10 cellular contexts compared by ENCODE assay signal in genomic region chr1:156659672-156659993, GRCh38. TPM values are rescaled to one million over a fixed set of nuclear protein-coding genes. Genes with fewer than 3 reads are reported as not detected.
A peak's percentile ranks its signal among the peaks of the same experiment; 100 is the strongest.
DNase-seq lines count a peak whose midpoint lies in the region; ATAC-seq and TF ChIP-seq lines count a peak whose summit lies in the region.
"Had no signal": no experiment of that assay in that cellular context is flagged by ENCODE, and none has a peak within 500 bp of the region (broad histone marks: within the 10 kb centered on the region; RNA-seq: fewer than 3 reads in every experiment).

No MANE protein-coding gene starts in this region.

- no peak for DNase-seq in BE2C
- no peak for DNase-seq in brain microvascular endothelial cell
- DNase-seq in naive thymus-derived CD8-positive, alpha-beta T cell: no peak
- no peak for DNase-seq in KG1 (lab: John Stamatoyannopoulos, UW)
- DNase-seq in foreskin fibroblast: no peak
- no peak for DNase-seq in NCI-H510A treated with DMSO at 0.1 percent for 48 hours (lab: John Stamatoyannopoulos, UW)

- H3K36me3 ChIP-seq in BE2C (no peaks in the 10 kb centered on the region), brain microvascular endothelial cell (replicated peaks) (no peaks in the 10 kb centered on the region)

- H3K9me3 ChIP-seq in BE2C: no peaks in the 10 kb centered on the region

- in situ Hi-C loops in brain microvascular endothelial cell (cut with HindIII; ENCODE audit: low pct_ligation_motif_present, low sequenced_read_pairs): no loop called here

- H3K36me3 Mint-ChIP-seq in naive thymus-derived CD8-positive, alpha-beta T cell: no peaks in the 10 kb centered on the region

- TF ChIP-seq CTCF in BE2C (IDR thresholded peaks at IDR 0.05; ENCODE audit: low read depth, low read length): no peak
- TF ChIP-seq CTCF in brain microvascular endothelial cell (IDR thresholded peaks at IDR 0.05; ENCODE audit: low read depth, low read length, missing control alignments): no peak
- no peak for TF ChIP-seq CTCF in foreskin fibroblast (IDR thresholded peaks at IDR 0.05; ENCODE audit: low read depth, low read length)

- H3K27me3 Mint-ChIP-seq in naive thymus-derived CD8-positive, alpha-beta T cell: peaks cover 19 to 31% (median 29%) of the 10 kb centered on the region in 5 donors

- H3K4me1 ChIP-seq in BE2C: peaks cover 29% of the 10 kb centered on the region

- no peaks in the 10 kb centered on the region for H3K9me3 Mint-ChIP-seq in naive thymus-derived CD8-positive, alpha-beta T cell

- peak; percentile 5 for ATAC-seq in HG02970 (IDR thresholded peaks at IDR 0.05; ENCODE audit: low FRiP score, unreplicated experiment)
- no peak for ATAC-seq in naive thymus-derived CD8-positive, alpha-beta T cell
- no peak for ATAC-seq in GM19023 (IDR thresholded peaks at IDR 0.05; ENCODE audit: unreplicated experiment)

- H3K4me3 ChIP-seq in BE2C (ENCODE audit: low read depth, low read length) (peak overlapping the region; percentile 29; the same call in 1 of the 2 replicates), brain microvascular endothelial cell (ENCODE audit: low read depth, low read length) (peak overlapping the region; percentile 20), foreskin fibroblast (ENCODE audit: low read depth in 1 of 2, low read length in 2 of 2) (no peak overlapping the region)

- H3K27me3 ChIP-seq in BE2C (no peaks in the 10 kb centered on the region), brain microvascular endothelial cell (replicated peaks) (peaks cover 9% of the 10 kb centered on the region)

- peaks cover 33 to 68% (median 57%) of the 10 kb centered on the region in 4 donors for H3K4me1 Mint-ChIP-seq in naive thymus-derived CD8-positive, alpha-beta T cell

- no peak overlapping the region for H3K27ac ChIP-seq in brain microvascular endothelial cell

- H3K27ac Mint-ChIP-seq in naive thymus-derived CD8-positive, alpha-beta T cell: peak overlapping the region in 9 of 10 donors; percentile 12 to 87 (median 65)

- POLR2A ChIA-PET in naive thymus-derived CD8-positive, alpha-beta T cell (lab: Charles Lee): interaction anchor here (1.4 kb wide), 1 partner anchor 47 kb away, joined by 4 read pairs; no protein-coding TSS in a partner anchor

- peak overlapping the region; percentile 6 to 83 (median 52) for H3K4me3 Mint-ChIP-seq in naive thymus-derived CD8-positive, alpha-beta T cell

RNA-seq across cellular contexts. Expression of gene NES, which starts 17.6 kb away (rescaled TPM):
- polyA plus RNA-seq in BE2C (2012; ENCODE audit: insufficient read depth, insufficient read length, low read depth): 22.3 TPM
- not detected for total RNA-seq in naive thymus-derived CD8-positive, alpha-beta T cell
- polyA plus RNA-seq in naive thymus-derived CD8-positive, alpha-beta T cell: not detected
- total RNA-seq: T-helper 2 cell treated with Interferon-gamma antibody and Interleukin-4, amounts not matched to agents 100 ng/mL and 5 ng/mL, for 36 hours had no signal

RNA-seq across cellular contexts. Expression of gene BCAN, which starts 17.7 kb away (rescaled TPM):
- polyA plus RNA-seq in BE2C (2012; ENCODE audit: insufficient read depth, insufficient read length, low read depth): 7.8 TPM
- not detected for total RNA-seq in naive thymus-derived CD8-positive, alpha-beta T cell
- not detected for polyA plus RNA-seq in naive thymus-derived CD8-positive, alpha-beta T cell
- total RNA-seq: T-helper 2 cell treated with Interferon-gamma antibody and Interleukin-4, amounts not matched to agents 100 ng/mL and 5 ng/mL, for 36 hours had no signal
- polyA plus RNA-seq: neural cell had no signal

RNA-seq across cellular contexts. Expression of gene HAPLN2, which starts 40.4 kb away (rescaled TPM):
- polyA plus RNA-seq in BE2C (2012; ENCODE audit: insufficient read depth, insufficient read length, low read depth): 0.86 TPM
- under 1 TPM; 0.39 to 0.58 TPM for total RNA-seq in naive thymus-derived CD8-positive, alpha-beta T cell
- not detected for polyA plus RNA-seq in naive thymus-derived CD8-positive, alpha-beta T cell
- total RNA-seq: T-helper 2 cell treated with Interferon-gamma antibody and Interleukin-4, amounts not matched to agents 100 ng/mL and 5 ng/mL, for 36 hours had no signal

RNA-seq across cellular contexts. Expression of gene CRABP2, which starts 45.8 kb away (rescaled TPM):
- polyA plus RNA-seq in BE2C (2012; ENCODE audit: insufficient read depth, insufficient read length, low read depth): 39.0 TPM
- total RNA-seq in naive thymus-derived CD8-positive, alpha-beta T cell: 1 to 10 TPM in 1 of 2 experiments, under 1 TPM in 1; 0.44 to 2.9 TPM
- polyA plus RNA-seq in naive thymus-derived CD8-positive, alpha-beta T cell: not detected

RNA-seq across cellular contexts. Expression of gene GPATCH4, which starts 58.4 kb away (rescaled TPM):
- 162 TPM for polyA plus RNA-seq in BE2C (2012; ENCODE audit: insufficient read depth, insufficient read length, low read depth)
- 10 to 100 TPM; 44.2 to 45.1 TPM for total RNA-seq in naive thymus-derived CD8-positive, alpha-beta T cell
- polyA plus RNA-seq in naive thymus-derived CD8-positive, alpha-beta T cell: 10 to 100 TPM; 27.3 to 70.4 (median 42.0) TPM

Comparison
In these comparisons a context has a peak if more than half of its experiments do, and no peak if none do; other contexts are left out.
1. H3K4me3 ChIP-seq: peak in BE2C (single experiment) and brain microvascular endothelial cell (single experiment); none in foreskin fibroblast (0 of 2).